In genomic region chr1:205257735-205258134, GRCh38 we compare ENCODE assay signal across 19 cellular contexts. TPM values are rescaled to one million over a fixed set of nuclear protein-coding genes. Genes with fewer than 3 reads are reported as not detected.
DNase-seq lines count a peak whose midpoint lies in the region; ATAC-seq and TF ChIP-seq lines count a peak whose summit lies in the region.
"Had no signal": no experiment of that assay in that cellular context is flagged by ENCODE, and none has a peak within 500 bp of the region (broad histone marks: within the 10 kb centered on the region; RNA-seq: fewer than 3 reads in every experiment).

No MANE protein-coding gene starts in this region.

- no peak overlapping the region for H4K8ac ChIP-seq in IMR-90 (ENCODE audit: low read depth in 2 of 2, low read length in 2 of 2)

- no peak overlapping the region for H4K5ac ChIP-seq in IMR-90 (ENCODE audit: low read depth, low read length)

- DNase-seq in IMR-90 (no peak), caudate nucleus (lab: John Stamatoyannopoulos, UW) (peak in 10 of 61 donors; percentile 21 to 50 (median 39)), gastrocnemius medialis (no peak), Right ventricle myocardium inferior (ENCODE audit: missing footprints) (no peak)
- DNase-seq in activated CD4-positive, CD25-positive, alpha-beta regulatory T cell treated with anti-CD3 and anti-CD28 coated beads, Interleukin-2, amount 50 U/mL, for 72 hours, result no peak
- DNase-seq: activated CD8-positive, alpha-beta T cell treated with anti-CD3 and anti-CD28 coated beads, Interleukin-2, amount 10 ng/mL, durations not matched to agents 7 days and 5 days; activated naive CD4-positive, alpha-beta T cell; activated T-cell treated with anti-CD3 and anti-CD28 coated beads, Interleukin-2, amount 50 U/mL, for 1 hour; amniotic stem cell; KG1; NCI-H146; SW 1271 had no signal

- H3K18ac ChIP-seq in IMR-90 (ENCODE audit: low read depth, low read length), result no peak overlapping the region

- H2BK120ac ChIP-seq in IMR-90 (ENCODE audit: low read depth, low read length), result no peak overlapping the region

- BruUV-seq in IMR-90 (replicated peaks; lab: Mats Ljungman, UMichigan), result no TSS peak

- no peak overlapping the region for H2AFZ ChIP-seq in IMR-90 (replicated peaks; ENCODE audit: low read length, poor library complexity)

- 100% methylated on average over 2 of the region's 2 CpGs; no CpG with 5 or more reads in 1 of the 2 experiments for WGBS in IMR-90 (ENCODE audit: extremely low coverage in 2 of 2, insufficient read length in 1 of 2), 2 experiments

- no peaks in the 10 kb centered on the region for H3K36me3 ChIP-seq in IMR-90 (ENCODE audit: control insufficient read depth, insufficient read depth, low read length)
- H3K36me3 ChIP-seq in gastrocnemius medialis, result no peaks in the 10 kb centered on the region
- H3K36me3 ChIP-seq: pancreas, vagina had no signal

- no peak overlapping the region for H2BK20ac ChIP-seq in IMR-90 (ENCODE audit: low read depth, low read length)

- H4K91ac ChIP-seq in IMR-90 (ENCODE audit: insufficient read depth, low read depth, low read length), result no peak overlapping the region

- no peak for TF ChIP-seq CTCF in IMR-90 (conservative IDR thresholded peaks at IDR 0.05; ENCODE audit: low read depth, low read length)
- TF ChIP-seq CTCF in gastrocnemius medialis (IDR thresholded peaks at IDR 0.05 in 4 of 5, conservative IDR thresholded peaks at IDR 0.05 in 1 of 5), result no peak

- CTCF ChIA-PET in IMR-90 (lab: Yijun Ruan, JAX), result interaction anchor here (0.6 kb wide), 1 partner anchor 49 kb away, joined by 3 read pairs; no protein-coding TSS in a partner anchor

- no peak overlapping the region for H3K27ac ChIP-seq in IMR-90 (ENCODE audit: insufficient read depth, low read length)
- peak overlapping the region; percentile 97 for H3K27ac ChIP-seq in caudate nucleus (ENCODE audit: low read depth, low read length)
- peak overlapping the region; percentile 93 for H3K27ac ChIP-seq in layer of hippocampus (ENCODE audit: low read depth, low read length)
- H3K27ac ChIP-seq in gastrocnemius medialis, result peak overlapping the region; percentile 67 to 81 (median 74)
- H3K27ac ChIP-seq: pancreas had no signal

- H2BK15ac ChIP-seq in IMR-90 (ENCODE audit: low read depth, low read length), result no peak overlapping the region

- no peaks in the 10 kb centered on the region for H4K20me1 ChIP-seq in IMR-90 (ENCODE audit: insufficient read depth, low read length)

- in situ Hi-C loops in IMR-90 (cut with MboI; ENCODE audit: low sequenced_read_pairs) (loop anchor here (5.0 to 25.0 kb wide), 2 partner anchors 280 to 445 kb away; no protein-coding TSS in a partner anchor), gastrocnemius medialis (cut with MboI; ENCODE audit: low sequenced_read_pairs in 4 of 4) (loop anchor here (5.0 to 25.0 kb wide), 4 partner anchors 133 to 285 kb away; partner anchors contain the start of gene RBBP5 (in 1 of the 4))

- no peak overlapping the region for H3K4me2 ChIP-seq in IMR-90 (ENCODE audit: low read depth, low read length)

- H3K4ac ChIP-seq in IMR-90 (ENCODE audit: low read depth, low read length), result no peak overlapping the region

- POLR2A ChIA-PET in IMR-90 (lab: Charles Lee; ENCODE audit: unreplicated experiment), result no interaction called here

- no peaks in the 10 kb centered on the region for H3K9me3 ChIP-seq in IMR-90 (ENCODE audit: control insufficient read depth, insufficient read depth, low read length)
- H3K9me3 ChIP-seq in gastrocnemius medialis, result no peaks in the 10 kb centered on the region
- H3K9me3 ChIP-seq: pancreas, vagina had no signal

- H3K4me3 ChIP-seq in IMR-90 (ENCODE audit: insufficient read depth, low read depth, low read length) (no peak overlapping the region), gastrocnemius medialis (no peak overlapping the region)
- H3K4me3 ChIP-seq: lung, pancreas, vagina had no signal

- H3K56ac ChIP-seq in IMR-90 (ENCODE audit: extremely low read depth, insufficient read depth, low read length), result no peak overlapping the region

- intact Hi-C loops in IMR-90 (cut with micrococcal nuclease) (loop anchor here (2.0 kb wide), 3 partner anchors 29 to 451 kb away; partner anchors contain the start of gene RBBP5), gastrocnemius medialis (cut with DNase I; ENCODE audit: low total_unique reads) (loop anchor here (5.0 kb wide), 3 partner anchors 80 to 270 kb away; partner anchors contain the start of gene RBBP5), Right ventricle myocardium inferior (cut with DNase I) (loop anchor here (2.0 to 5.0 kb wide), 4 partner anchors 29 to 280 kb away; no protein-coding TSS in a partner anchor)

- H3K14ac ChIP-seq in IMR-90 (replicated peaks; ENCODE audit: low read depth, low read length), result no peak overlapping the region

- ATAC-seq in IMR-90 (ENCODE audit: low read depth) (no peak), gastrocnemius medialis (no peak), Right ventricle myocardium inferior (no peak), HG02571 (IDR thresholded peaks at IDR 0.05; ENCODE audit: unreplicated experiment) (no peak), GM21786 (IDR thresholded peaks at IDR 0.05; ENCODE audit: unreplicated experiment) (no peak)
- ATAC-seq: activated CD8-positive, alpha-beta T cell treated with anti-CD3 and anti-CD28 coated beads, Interleukin-2, amount 10 ng/mL, durations not matched to agents 7 days and 5 days; pancreas; sciatic nerve had no signal

- TF ChIP-seq POLR2A in IMR-90 (IDR thresholded peaks at IDR 0.05; ENCODE audit: low read depth, low read length), result no peak
- TF ChIP-seq POLR2A in gastrocnemius medialis (IDR thresholded peaks at IDR 0.05), result no peak

- H2AK9ac ChIP-seq in IMR-90 (replicated peaks; ENCODE audit: low read depth, low read length, poor library complexity), result peak overlapping the region; percentile 67

- H3K9me1 ChIP-seq in IMR-90 (ENCODE audit: insufficient read depth, low read length), result peaks cover 24% of the 10 kb centered on the region

- H2BK5ac ChIP-seq in IMR-90 (ENCODE audit: low read depth, low read length, poor library complexity, severe bottlenecking), result no peak overlapping the region

- dilution Hi-C loops in IMR-90 (cut with HindIII; ENCODE audit: low sequenced_read_pairs, unreplicated experiment), result no loop called here

- H3K4me1 ChIP-seq in IMR-90 (ENCODE audit: control insufficient read depth, insufficient read depth, low read length) (peaks cover 22% of the 10 kb centered on the region), gastrocnemius medialis (peaks cover 50 to 60% of the 10 kb centered on the region in 2 donors)
- H3K4me1 ChIP-seq: pancreas had no signal

- H3K23ac ChIP-seq in IMR-90 (ENCODE audit: low read depth, low read length), result no peak overlapping the region

- no peaks in the 10 kb centered on the region for H3K27me3 ChIP-seq in IMR-90 (ENCODE audit: control insufficient read depth, insufficient read depth, low read length)
- no peaks in the 10 kb centered on the region for H3K27me3 ChIP-seq in layer of hippocampus (ENCODE audit: control insufficient read depth, insufficient read depth, low read length)
- no peaks in the 10 kb centered on the region for H3K27me3 ChIP-seq in gastrocnemius medialis
- H3K27me3 ChIP-seq: pancreas, vagina had no signal

- peak overlapping the region; percentile 43 for H2AK5ac ChIP-seq in IMR-90 (ENCODE audit: low read depth, low read length)

- no peak overlapping the region for H3K9ac ChIP-seq in IMR-90 (ENCODE audit: low read depth, low read length)

- no peak for TF ChIP-seq RAD21 in IMR-90 (IDR thresholded peaks at IDR 0.05; ENCODE audit: low read length)

- peaks cover 0 to 16% of the 10 kb centered on the region in 2 experiments; a peak in 2 of 4 replicates for H3K79me1 ChIP-seq in IMR-90 (ENCODE audit: low read depth in 1 of 2, low read length in 2 of 2)

TF ChIP-seq in IMR-90, 13 proteins besides CTCF, POLR2A, EP300 and RAD21 (continues in another document):
- TF ChIP-seq, protein P1, sequence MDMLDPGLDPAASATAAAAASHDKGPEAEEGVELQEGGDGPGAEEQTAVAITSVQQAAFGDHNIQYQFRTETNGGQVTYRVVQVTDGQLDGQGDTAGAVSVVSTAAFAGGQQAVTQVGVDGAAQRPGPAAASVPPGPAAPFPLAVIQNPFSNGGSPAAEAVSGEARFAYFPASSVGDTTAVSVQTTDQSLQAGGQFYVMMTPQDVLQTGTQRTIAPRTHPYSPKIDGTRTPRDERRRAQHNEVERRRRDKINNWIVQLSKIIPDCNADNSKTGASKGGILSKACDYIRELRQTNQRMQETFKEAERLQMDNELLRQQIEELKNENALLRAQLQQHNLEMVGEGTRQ (IDR thresholded peaks at IDR 0.05; ENCODE audit: low read depth, low read length), result no peak
- TF ChIP-seq MAFK (IDR thresholded peaks at IDR 0.05; ENCODE audit: low read depth, low read length) (no peak), BHLHE40 (IDR thresholded peaks at IDR 0.05; ENCODE audit: low read depth, low read length) (no peak), RCOR1 (IDR thresholded peaks at IDR 0.05; ENCODE audit: insufficient replicate concordance, low read length) (no peak), RFX5 (IDR thresholded peaks at IDR 0.05; ENCODE audit: low read depth, low read length) (no peak), SMC3 (IDR thresholded peaks at IDR 0.05; ENCODE audit: low read depth, low read length) (no peak), MXI1 (IDR thresholded peaks at IDR 0.05; ENCODE audit: borderline replicate concordance, low read depth, low read length) (no peak), NFE2L2 (IDR thresholded peaks at IDR 0.05; ENCODE audit: low read depth, low read length) (no peak), MAZ (IDR thresholded peaks at IDR 0.05; ENCODE audit: borderline replicate concordance, low read depth, low read length) (no peak), FOS (IDR thresholded peaks at IDR 0.05; ENCODE audit: low read depth, low read length) (no peak), CEBPB (IDR thresholded peaks at IDR 0.05; ENCODE audit: low read depth, low read length) (no peak), CHD1 (IDR thresholded peaks at IDR 0.05; ENCODE audit: low read depth, low read length) (no peak)

RNA-seq across cellular contexts. Expression of gene TMCC2, which starts 30.0 kb away (rescaled TPM):
- total RNA-seq in IMR-90 (2012; rRNA removed) (2.0 and 2.2 TPM in 2 replicates), gastrocnemius medialis (1 to 10 TPM; 1.1 to 7.6 (median 5.6) TPM), Right ventricle myocardium inferior (1.2 TPM)
- polyA plus RNA-seq in IMR-90 (2012; rRNA removed), result 4.2 and 4.6 TPM in 2 replicates
- 4.5 and 5.0 TPM in 2 replicates for polyA plus RNA-seq in IMR-90 (2012; cell fraction: cytosol; rRNA removed)
- polyA plus RNA-seq in IMR-90 (2012; cell fraction: nucleus; rRNA removed; ENCODE audit: low replicate concordance), result 4.4 and 7.7 TPM in 2 replicates

RNA-seq across cellular contexts. Expression of gene DSTYK, which starts 46.2 kb away (rescaled TPM):
- total RNA-seq in IMR-90 (2012; rRNA removed) (18.3 and 19.2 TPM in 2 replicates), gastrocnemius medialis (10 to 100 TPM; 12.2 to 15.8 (median 13.9) TPM), Right ventricle myocardium inferior (5.2 TPM)
- 7.2 and 8.0 TPM in 2 replicates for polyA plus RNA-seq in IMR-90 (2012; rRNA removed)
- 2.9 and 3.2 TPM in 2 replicates for polyA plus RNA-seq in IMR-90 (2012; cell fraction: cytosol; rRNA removed)
- polyA plus RNA-seq in IMR-90 (2012; cell fraction: nucleus; rRNA removed; ENCODE audit: low replicate concordance), result 1.8 and 5.1 TPM in 2 replicates
